In the genomic region with DNA sequence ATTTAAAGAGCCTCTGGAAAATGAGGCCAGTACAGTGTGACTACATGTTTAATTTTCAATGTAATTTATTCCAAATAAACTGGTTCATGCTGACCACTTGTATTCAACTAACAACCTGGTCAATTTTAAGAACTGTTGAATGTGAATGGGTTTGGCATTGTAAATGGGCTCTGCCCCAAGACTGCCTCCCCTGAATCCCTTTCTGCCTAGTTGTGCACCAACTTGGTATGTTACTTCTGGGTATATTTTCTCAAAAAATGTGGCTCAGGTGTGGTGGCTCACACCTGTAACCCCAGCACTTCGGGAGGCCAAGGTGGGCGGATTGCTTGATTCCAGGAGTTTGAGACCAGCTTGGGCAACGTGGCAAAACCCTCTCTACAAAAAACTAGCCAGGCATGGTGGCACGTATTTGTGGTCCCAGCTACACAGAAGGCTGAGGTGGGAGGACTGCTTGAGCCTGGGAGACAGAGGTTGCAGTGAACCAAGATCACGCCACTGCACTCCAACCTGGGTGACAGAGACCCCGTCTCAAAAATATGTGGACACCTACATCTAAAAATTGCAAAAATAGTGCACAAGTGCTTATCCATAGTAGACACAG, we compare ENCODE assay signal across 25 cellular contexts. TPM values are rescaled to one million over a fixed set of nuclear protein-coding genes. Genes with fewer than 3 reads are reported as not detected.
DNase-seq lines count a peak whose midpoint lies in the region; ATAC-seq, FAIRE-seq and TF ChIP-seq lines count a peak whose summit lies in the region.
"Had no signal": no experiment of that assay in that cellular context is flagged by ENCODE, and none has a peak within 500 bp of the region (broad histone marks: within the 10 kb centered on the region; RNA-seq: fewer than 3 reads in every experiment).

No MANE protein-coding gene starts in this region.

- peaks cover 78% of the 10 kb centered on the region for H3K36me3 Mint-ChIP-seq in activated T-helper 17 cell treated with anti-CD3 and anti-CD28 coated beads, Interleukin-2, amount 50 U/mL, for 72 hours (ENCODE audit: low read depth)

- H3K18ac ChIP-seq in mesenchymal stem cell (ENCODE audit: low read depth in 1 of 2, low read length in 2 of 2): no peak overlapping the region

- no peak overlapping the region for H2BK15ac ChIP-seq in mesenchymal stem cell (ENCODE audit: low read depth, poor library complexity, severe bottlenecking)

- H2AFZ ChIP-seq in mesenchymal stem cell (ENCODE audit: low read depth, low read length): no peak overlapping the region

- no peak overlapping the region for H3K4ac ChIP-seq in mesenchymal stem cell (ENCODE audit: low read depth in 1 of 2, low read length in 2 of 2)

- H3K36me3 ChIP-seq in mesenchymal stem cell (ENCODE audit: control insufficient read depth in 1 of 2, insufficient read depth in 2 of 2, low read depth in 1 of 2, low read length in 2 of 2): peaks cover 15 to 73% of the 10 kb centered on the region in 2 experiments

- no peaks in the 10 kb centered on the region for H3K27me3 Mint-ChIP-seq in activated T-helper 17 cell treated with anti-CD3 and anti-CD28 coated beads, Interleukin-2, amount 50 U/mL, for 72 hours
- H3K27me3 Mint-ChIP-seq: IgD-negative memory B cell; naive thymus-derived CD8-positive, alpha-beta T cell had no signal

- no peak overlapping the region for H3K23ac ChIP-seq in mesenchymal stem cell (ENCODE audit: low read length in 2 of 2)

- H3K9me3 Mint-ChIP-seq in activated T-helper 17 cell treated with anti-CD3 and anti-CD28 coated beads, Interleukin-2, amount 50 U/mL, for 72 hours: no peaks in the 10 kb centered on the region
- H3K9me3 Mint-ChIP-seq: IgD-negative memory B cell; naive thymus-derived CD8-positive, alpha-beta T cell had no signal

- no peak overlapping the region for H4K8ac ChIP-seq in mesenchymal stem cell (ENCODE audit: low read length)

- peak overlapping the region; percentile 27 for H3K27ac ChIP-seq in mesenchymal stem cell (ENCODE audit: low read length, poor library complexity, severe bottlenecking)
- H3K27ac ChIP-seq: brain microvascular endothelial cell, esophagus squamous epithelium, upper lobe of left lung had no signal

- WGBS in mesenchymal stem cell: 98% methylated on average over 5 of the region's 6 CpGs

- peaks cover 22% of the 10 kb centered on the region for H3K4me1 Mint-ChIP-seq in activated T-helper 17 cell treated with anti-CD3 and anti-CD28 coated beads, Interleukin-2, amount 50 U/mL, for 72 hours

- H3K4me2 ChIP-seq in mesenchymal stem cell (ENCODE audit: low read length, poor library complexity, severe bottlenecking): no peak overlapping the region

- peak overlapping the region; percentile 32 for H2AK5ac ChIP-seq in mesenchymal stem cell (ENCODE audit: low read length, severe bottlenecking)

- H4K91ac ChIP-seq in mesenchymal stem cell (ENCODE audit: low read length): no peak overlapping the region

- H3K14ac ChIP-seq in mesenchymal stem cell (ENCODE audit: low read length in 2 of 2): no peak overlapping the region

- H3K79me1 ChIP-seq in mesenchymal stem cell (replicated peaks; ENCODE audit: low read length, poor library complexity, severe bottlenecking): peaks cover 5% of the 10 kb centered on the region

- H3K9ac ChIP-seq in mesenchymal stem cell (ENCODE audit: low read length): no peak overlapping the region

- H3K4me3 ChIP-seq in mesenchymal stem cell (ENCODE audit: insufficient read depth in 1 of 2, low read depth in 1 of 2, low read length in 2 of 2): no peak overlapping the region
- H3K4me3 ChIP-seq: esophagus squamous epithelium, lung, upper lobe of left lung had no signal

- no peak overlapping the region for H3K4me3 Mint-ChIP-seq in activated T-helper 17 cell treated with anti-CD3 and anti-CD28 coated beads, Interleukin-2, amount 50 U/mL, for 72 hours
- H3K4me3 Mint-ChIP-seq: naive thymus-derived CD8-positive, alpha-beta T cell had no signal

- DNase-seq in DMS 273 (lab: John Stamatoyannopoulos, UW; ENCODE audit: unreplicated experiment) (peak; percentile 39), DMS 273 treated with DMSO at 0.1 percent for 48 hours (lab: John Stamatoyannopoulos, UW) (no peak), GM12892 (ENCODE audit: insufficient read length) (no peak), mesenchymal stem cell (no peak), SHP77 treated with DMSO at 0.1 percent for 48 hours (lab: John Stamatoyannopoulos, UW) (no peak)
- DNase-seq: 8988T; BE2C; brain microvascular endothelial cell; dermis blood vessel endothelial cell; DMS153; esophagus squamous epithelium; glutamatergic neuron; naive thymus-derived CD8-positive, alpha-beta T cell; NCI-H187 treated with DMSO at 0.1 percent for 48 hours; NCI-H446; NK-92 treated with Interleukin-12 subunit alpha and Interleukin-12 subunit beta, amount 100 ng/mL, for 24 hours; RPMI8226; stimulated activated naive CD4-positive, alpha-beta T cell; upper lobe of left lung had no signal

- H2BK120ac ChIP-seq in mesenchymal stem cell (ENCODE audit: low read depth, low read length): no peak overlapping the region

- TF ChIP-seq POLR2A in GM12892 (IDR thresholded peaks at IDR 0.05; ENCODE audit: low read depth, low read length): peak; percentile 48

- no peak for FAIRE-seq in GM12892 (lab: Jason Lieb, UNC)

- peaks cover 17% of the 10 kb centered on the region for H3K4me1 ChIP-seq in mesenchymal stem cell (ENCODE audit: control insufficient read depth, insufficient read depth, low read depth, low read length)

- no peaks in the 10 kb centered on the region for H3K27me3 ChIP-seq in mesenchymal stem cell (ENCODE audit: control insufficient read depth in 1 of 2, insufficient read depth in 1 of 2, low read length in 2 of 2)
- H3K27me3 ChIP-seq: BE2C, brain microvascular endothelial cell, esophagus squamous epithelium, upper lobe of left lung had no signal

- H2BK5ac ChIP-seq in mesenchymal stem cell (ENCODE audit: low read depth, low read length, poor library complexity, severe bottlenecking): no peak overlapping the region

- ATAC-seq in activated T-helper 17 cell treated with anti-CD3 and anti-CD28 coated beads, Interleukin-2, amount 50 U/mL, for 72 hours (replicated peaks): no peak
- ATAC-seq in HG02571 (IDR thresholded peaks at IDR 0.05; ENCODE audit: unreplicated experiment) (no peak), GM19324 (IDR thresholded peaks at IDR 0.05; ENCODE audit: low FRiP score, unreplicated experiment) (no peak)

- peak overlapping the region; percentile 59 for H3K27ac Mint-ChIP-seq in activated T-helper 17 cell treated with anti-CD3 and anti-CD28 coated beads, Interleukin-2, amount 50 U/mL, for 72 hours

- no peaks in the 10 kb centered on the region for H3K9me3 ChIP-seq in mesenchymal stem cell (ENCODE audit: control insufficient read depth, low read length)
- H3K9me3 ChIP-seq: BE2C, esophagus squamous epithelium, upper lobe of left lung had no signal

- no peak overlapping the region for H2BK12ac ChIP-seq in mesenchymal stem cell (ENCODE audit: low read length in 2 of 2)

RNA-seq across cellular contexts. Expression of gene RPL9, which starts 7.2 kb away (rescaled TPM):
- polyA plus RNA-seq in GM12892 (2012; ENCODE audit: missing spikeins): 7,151 TPM
- 1,000 to 10,000 TPM; 1,910 to 2,087 TPM for total RNA-seq in activated T-helper 17 cell treated with anti-CD3 and anti-CD28 coated beads, Interleukin-2, amount 50 U/mL, for 72 hours
- 1,728 TPM for polyA plus RNA-seq in mesenchymal stem cell (2013, experiment 1 of 2)
- 1,807 TPM for polyA plus RNA-seq in mesenchymal stem cell (2013, experiment 2 of 2)

RNA-seq across cellular contexts. Expression of gene LIAS, which starts 7.3 kb away (rescaled TPM):
- 27.1 TPM for polyA plus RNA-seq in GM12892 (2012; ENCODE audit: missing spikeins)
- total RNA-seq in activated T-helper 17 cell treated with anti-CD3 and anti-CD28 coated beads, Interleukin-2, amount 50 U/mL, for 72 hours: 10 to 100 TPM; 22.5 to 24.3 TPM
- polyA plus RNA-seq in mesenchymal stem cell (2013, experiment 1 of 2): 8.4 TPM
- polyA plus RNA-seq in mesenchymal stem cell (2013, experiment 2 of 2): 8.1 TPM

RNA-seq across cellular contexts. Expression of gene KLB, which starts 44.8 kb away (rescaled TPM):
- polyA plus RNA-seq in GM12892 (2012; ENCODE audit: missing spikeins): 0.15 TPM
- total RNA-seq in activated T-helper 17 cell treated with anti-CD3 and anti-CD28 coated beads, Interleukin-2, amount 50 U/mL, for 72 hours: not detected
- not detected for polyA plus RNA-seq in mesenchymal stem cell (2013, experiment 1 of 2)
- not detected for polyA plus RNA-seq in mesenchymal stem cell (2013, experiment 2 of 2)
- total RNA-seq: activated CD8-positive, alpha-beta memory T cell treated with anti-CD3 and anti-CD28 coated beads for 36 hours; dermis blood vessel endothelial cell had no signal
